In the genomic region with DNA sequence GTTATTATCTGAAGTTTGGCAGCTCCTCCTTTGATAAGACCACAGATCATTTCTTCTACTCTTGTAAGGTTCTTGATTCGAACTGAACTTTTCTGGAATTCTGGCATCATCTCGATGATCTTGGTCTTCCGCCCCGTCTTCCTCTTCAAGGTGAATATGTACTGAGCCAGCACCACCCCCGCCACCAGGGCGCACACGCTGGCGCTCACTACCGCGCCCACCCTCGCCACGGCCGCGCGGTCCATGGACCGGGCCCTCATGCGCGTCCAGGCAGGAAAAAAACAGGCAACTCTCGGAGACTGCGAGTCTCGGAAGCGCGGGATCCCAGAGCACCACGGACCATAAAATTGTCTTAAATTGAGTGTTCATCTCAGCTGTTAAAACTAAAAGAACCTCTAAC, we compare ENCODE assay signal across 21 cellular contexts.
"Had no signal": no experiment of that assay in that cellular context is flagged by ENCODE, and none has a peak within 500 bp of the region (broad histone marks: within the 10 kb centered on the region; RNA-seq: fewer than 3 reads in every experiment).

No MANE protein-coding gene starts in this region.

- H3K4me3 ChIP-seq: dorsolateral prefrontal cortex, gastrocnemius medialis, lower lobe of right lung, prostate gland, sigmoid colon, spleen, suprapubic skin, transverse colon, vagina had no signal

- H3K4me3 Mint-ChIP-seq: endodermal cell, nephron progenitor cell had no signal

- H3K9me3 Mint-ChIP-seq: endodermal cell had no signal

- H3K27ac ChIP-seq: dorsolateral prefrontal cortex, epithelial cell of prostate, gastrocnemius medialis, lower lobe of right lung, prostate gland, sigmoid colon, spleen, suprapubic skin, transverse colon, vagina had no signal

- H3K27ac Mint-ChIP-seq: endodermal cell, nephron progenitor cell had no signal

- H3K27me3 ChIP-seq: dorsolateral prefrontal cortex, gastrocnemius medialis, sigmoid colon, spleen, suprapubic skin, transverse colon, vagina had no signal

- H3K36me3 ChIP-seq: gastrocnemius medialis, lower lobe of right lung, prostate gland, sigmoid colon, spleen, suprapubic skin, transverse colon, vagina had no signal

- DNase-seq: dorsolateral prefrontal cortex; effector CD4-positive, alpha-beta T cell; endodermal cell; foreskin fibroblast; gastrocnemius medialis; head of caudate nucleus; left ventricle myocardium superior; lower lobe of right lung; nephron progenitor cell; nucleus accumbens; sigmoid colon; spleen; stimulated activated CD4-positive, alpha-beta T cell treated with anti-CD3 and anti-CD28 coated beads, Interleukin-4, amount 100 ng/mL, for 4 hours; stimulated activated naive CD4-positive, alpha-beta T cell treated with Interleukin-2 at 50 U/mL for 16 hours; transverse colon had no signal

- H3K4me1 ChIP-seq: gastrocnemius medialis, lower lobe of right lung, prostate gland, sigmoid colon, spleen, suprapubic skin, vagina had no signal

- ATAC-seq: esophagus mucosa, gastrocnemius medialis, left ventricle myocardium superior, lower lobe of right lung, right cardiac atrium had no signal

- H3K9me3 ChIP-seq: gastrocnemius medialis, lower lobe of right lung, prostate gland, sigmoid colon, spleen, suprapubic skin, transverse colon, vagina had no signal
